In genomic region chr5:164341056-164341619, GRCh38 we compare ENCODE assay signal across 26 cellular contexts.
A peak's percentile ranks its signal among the peaks of the same experiment; 100 is the strongest.
DNase-seq lines count a peak whose midpoint lies in the region; ATAC-seq and TF ChIP-seq lines count a peak whose summit lies in the region.
"Had no signal": no experiment of that assay in that cellular context is flagged by ENCODE, and none has a peak within 500 bp of the region (broad histone marks: within the 10 kb centered on the region; RNA-seq: fewer than 3 reads in every experiment).

No MANE protein-coding gene starts in this region.

- H3K36me3 ChIP-seq in neuronal stem cell (replicated peaks in 1 of 2; ENCODE audit: control insufficient read depth in 2 of 2, insufficient read depth in 2 of 2, low read length in 2 of 2) (no peaks in the 10 kb centered on the region), GM23248 (ENCODE audit: low read depth) (no peaks in the 10 kb centered on the region)
- H3K36me3 ChIP-seq: left lung, thoracic aorta had no signal

- TF ChIP-seq CTCF in epithelial cell of proximal tubule (conservative IDR thresholded peaks at IDR 0.05; ENCODE audit: low read depth, low read length), result peak; percentile 11

- H3K27ac ChIP-seq in neuronal stem cell (replicated peaks; ENCODE audit: low read length), result no peak overlapping the region
- no peak overlapping the region for H3K27ac ChIP-seq in GM23248
- H3K27ac ChIP-seq: KMS-11, left lung, skin epidermis, thoracic aorta had no signal

- H3K9me2 ChIP-seq in GM23248 (ENCODE audit: insufficient read depth), result no peaks in the 10 kb centered on the region

- no peak overlapping the region for H2BK15ac ChIP-seq in neuronal stem cell (ENCODE audit: low read length)

- H3K79me1 ChIP-seq in neuronal stem cell (ENCODE audit: low read depth, low read length), result no peaks in the 10 kb centered on the region

- no peak overlapping the region for H4K8ac ChIP-seq in neuronal stem cell (ENCODE audit: low read depth, low read length)

- no peak overlapping the region for H2BK5ac ChIP-seq in neuronal stem cell (ENCODE audit: low read length)

- H3K27me3 ChIP-seq in neuronal stem cell (ENCODE audit: control insufficient read depth in 3 of 3, insufficient read depth in 3 of 3, low read depth in 1 of 3, low read length in 3 of 3) (no peaks in the 10 kb centered on the region), GM23248 (replicated peaks; ENCODE audit: insufficient read depth) (no peaks in the 10 kb centered on the region)
- H3K27me3 ChIP-seq: left lung had no signal

- peaks cover 1 to 8% of the 10 kb centered on the region in 2 donors for H3K4me1 ChIP-seq in neuronal stem cell (ENCODE audit: control insufficient read depth in 2 of 2, insufficient read depth in 1 of 2, low read depth in 1 of 2, low read length in 2 of 2)
- no peaks in the 10 kb centered on the region for H3K4me1 ChIP-seq in GM23248 (ENCODE audit: insufficient read depth)
- H3K4me1 ChIP-seq: left lung had no signal

- H3F3A ChIP-seq in GM23248 (ENCODE audit: insufficient read depth), result peaks cover 11% of the 10 kb centered on the region; the same call in 1 of the 2 replicates

- H3K4ac ChIP-seq in neuronal stem cell (ENCODE audit: low read length), result no peak overlapping the region

- DNase-seq in NCI-H1417 (lab: John Stamatoyannopoulos, UW), result peak in 2 of 3 experiments; percentile 13 to 66
- no peak for DNase-seq in NCI-H1417 treated with DMSO at 0.1 percent for 48 hours (lab: John Stamatoyannopoulos, UW)
- peak; percentile 20 for DNase-seq in OCI-M1 (lab: John Stamatoyannopoulos, UW)
- DNase-seq in epithelial cell of proximal tubule (ENCODE audit: low read depth), result no peak
- DNase-seq in neuronal stem cell (ENCODE audit: low spot score), result no peak
- no peak for DNase-seq in GM23248
- DNase-seq in HT-29 (ENCODE audit: low spot score), result no peak
- DNase-seq: 8988T; activated CD4-positive, alpha-beta T cell treated with anti-CD3 and anti-CD28 coated beads, Interleukin-2, amount 50 U/mL, for 48 hours; activated CD4-positive, CD25-positive, alpha-beta regulatory T cell; activated naive CD8-positive, alpha-beta T cell treated with anti-CD3 and anti-CD28 coated beads for 36 hours; AML-193; aorta; CD8-positive, alpha-beta T cell; DMS153; left lung; NCI-H1436 treated with DMSO at 0.1 percent for 48 hours; NCI-H510A treated with DMSO at 0.1 percent for 48 hours; retina; SHP77 treated with DMSO at 0.1 percent for 48 hours; stimulated activated naive CD8-positive, alpha-beta T cell treated with anti-CD3 and anti-CD28 coated beads, Interleukin-15, Interleukin-2, amounts not matched to agents 100 U/mL and 50 U/mL, for 24 hours had no signal

- H3K23ac ChIP-seq in neuronal stem cell (ENCODE audit: low read depth, low read length, poor library complexity), result no peak overlapping the region

- H4K20me1 ChIP-seq in GM23248 (ENCODE audit: insufficient read depth), result no peaks in the 10 kb centered on the region

- H2BK120ac ChIP-seq in neuronal stem cell (ENCODE audit: low read depth, low read length), result no peak overlapping the region

- no peak for ATAC-seq in HG02763 (IDR thresholded peaks at IDR 0.05; ENCODE audit: unreplicated experiment)
- ATAC-seq: CD8-positive, alpha-beta T cell; left lung; Panc1; stimulated activated naive CD8-positive, alpha-beta T cell treated with anti-CD3 and anti-CD28 coated beads, Interleukin-15, Interleukin-2, amounts not matched to agents 100 U/mL and 50 U/mL, for 24 hours had no signal

- no peak overlapping the region for H4K91ac ChIP-seq in neuronal stem cell (ENCODE audit: low read depth, low read length, poor library complexity)

- no peak overlapping the region for H3K4me2 ChIP-seq in neuronal stem cell (ENCODE audit: insufficient read depth, low read length, poor library complexity, severe bottlenecking)
- H3K4me2 ChIP-seq in GM23248 (ENCODE audit: unreplicated experiment), result no peak overlapping the region
- H3K4me2 ChIP-seq: KMS-11 had no signal

- H2BK12ac ChIP-seq in neuronal stem cell (ENCODE audit: low read length), result no peak overlapping the region

- no peak overlapping the region for H3K9ac ChIP-seq in neuronal stem cell (ENCODE audit: low read depth, low read length, poor library complexity)
- no peak overlapping the region for H3K9ac ChIP-seq in GM23248
- H3K9ac ChIP-seq: KMS-11 had no signal

- no peak overlapping the region for H2AK5ac ChIP-seq in neuronal stem cell (ENCODE audit: low read depth, low read length)

- H3K14ac ChIP-seq in neuronal stem cell (ENCODE audit: low read length), result no peak overlapping the region

- WGBS in neuronal stem cell (ENCODE audit: extremely low coverage in 2 of 2, insufficient read length in 2 of 2, insufficient replicate concordance in 1 of 2), 2 donors, result no CpG with 5 or more reads among the region's 2 CpGs
- WGBS in GM23248 (ENCODE audit: low coverage in 1 of 2, low lambda C conversion rate in 2 of 2, missing lambda C conversion rate in 2 of 2), 2 experiments, result 14 to 17% methylated on average over 2 of the region's 2 CpGs

- no peaks in the 10 kb centered on the region for H3K79me2 ChIP-seq in GM23248 (ENCODE audit: insufficient read depth)

- H3K4me3 ChIP-seq in epithelial cell of proximal tubule (ENCODE audit: low read depth, low read length), result no peak overlapping the region
- H3K4me3 ChIP-seq in neuronal stem cell (ENCODE audit: low read length in 2 of 2), result no peak overlapping the region
- no peak overlapping the region for H3K4me3 ChIP-seq in GM23248
- H3K4me3 ChIP-seq: left lung, skin epidermis, thoracic aorta had no signal

- H3K9me3 ChIP-seq in neuronal stem cell (replicated peaks in 1 of 2; ENCODE audit: control insufficient read depth in 2 of 2, insufficient read depth in 1 of 2, low read depth in 1 of 2, low read length in 2 of 2) (no peaks in the 10 kb centered on the region), GM23248 (ENCODE audit: low read depth) (no peaks in the 10 kb centered on the region)
- H3K9me3 ChIP-seq: left lung, thoracic aorta had no signal

- in situ Hi-C loops in GM23248 (cut with MboI), result no loop called here

- no peak overlapping the region for H3K18ac ChIP-seq in neuronal stem cell (ENCODE audit: low read length)

- H2AFZ ChIP-seq in neuronal stem cell (ENCODE audit: low read length), result peak overlapping the region; percentile 9
- no peak overlapping the region for H2AFZ ChIP-seq in GM23248

Comparison
In these comparisons a context has a peak if more than half of its experiments do, and no peak if none do; other contexts are left out.
1. DNase-seq: peak in NCI-H1417 (2 of 3) and OCI-M1 (single experiment); none in NCI-H1417 treated with DMSO at 0.1 percent for 48 hours (single experiment), epithelial cell of proximal tubule (single experiment), neuronal stem cell (single experiment), GM23248 (single experiment) and HT-29 (single experiment).